7 cellular contexts compared by ENCODE assay signal in the genomic region with DNA sequence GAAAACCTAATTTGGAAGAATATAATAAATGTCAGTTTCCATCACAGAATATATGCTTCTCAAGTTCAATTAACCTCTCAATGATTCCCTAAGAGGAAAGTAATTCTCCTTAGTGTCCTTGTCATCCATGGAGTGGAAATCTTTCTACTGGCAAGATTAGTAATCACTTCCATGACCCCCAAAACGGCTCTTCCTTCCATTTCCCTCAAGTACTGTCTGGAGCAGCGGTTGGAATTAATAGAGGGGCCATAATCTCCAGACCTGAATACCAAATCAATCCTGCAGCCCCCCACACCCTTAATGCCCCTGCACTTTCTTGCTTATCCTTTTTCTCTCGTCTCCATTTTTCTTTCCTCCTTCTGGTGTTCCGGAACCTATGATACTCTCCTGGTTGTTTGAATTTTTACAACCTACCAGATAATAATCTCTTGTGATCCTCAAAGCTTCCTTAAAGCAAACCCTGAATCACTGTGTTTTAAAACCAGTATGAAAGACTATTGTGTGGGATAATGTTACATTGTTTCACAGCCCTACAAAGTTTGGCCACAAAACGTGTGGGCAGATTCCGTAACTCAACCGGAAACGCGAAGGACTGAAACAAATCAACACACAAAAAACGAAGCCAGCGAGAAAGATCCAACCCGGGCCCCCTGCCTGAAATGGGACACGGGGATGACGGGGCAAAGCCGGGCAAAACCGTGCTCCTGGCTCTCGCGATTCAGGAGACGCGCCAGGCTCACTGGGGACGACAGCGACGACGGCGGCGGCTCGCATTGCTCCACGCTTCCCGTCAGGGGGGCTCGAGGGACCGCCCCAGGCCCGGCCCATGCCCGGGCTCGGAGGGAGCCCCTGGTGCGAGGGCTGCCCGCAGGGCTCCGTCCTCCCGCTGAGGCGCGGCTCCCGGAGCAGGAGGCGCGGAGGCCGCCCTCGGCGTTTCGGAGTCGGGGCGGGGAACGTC. TPM values are rescaled to one million over a fixed set of nuclear protein-coding genes. Genes with fewer than 3 reads are reported as not detected.
DNase-seq lines count a peak whose midpoint lies in the region; ATAC-seq, FAIRE-seq and TF ChIP-seq lines count a peak whose summit lies in the region.
"Not testable (repeated sequence)": the region's sequence is repeated elsewhere in the genome, so short reads cannot be mapped to it uniquely, and the experiment has no call there.

No MANE protein-coding gene starts in this region.

- H3K9me1 ChIP-seq in keratinocyte (ENCODE audit: control insufficient read depth, extremely low read depth, insufficient read depth, low read length), result not testable (repeated sequence)

- not testable (repeated sequence) for H4K20me1 ChIP-seq in keratinocyte (ENCODE audit: control insufficient read depth, extremely low read depth, insufficient read depth, low read length)

- not testable (repeated sequence) for H3K9me3 ChIP-seq in keratinocyte (ENCODE audit: control insufficient read depth, low read depth, low read length)

- peak overlapping the region; percentile 65 for H2AFZ ChIP-seq in keratinocyte (ENCODE audit: control insufficient read depth, low read length)

- H3K4me1 ChIP-seq in keratinocyte (ENCODE audit: control insufficient read depth, extremely low read depth, insufficient read depth, low read length), result not testable (repeated sequence)

- dilution Hi-C loops in keratinocyte (cut with MboI; ENCODE audit: extremely low pct_ligation_motif_present, low sequenced_read_pairs), result not testable (repeated sequence)

- not testable (repeated sequence) for H3K36me3 ChIP-seq in keratinocyte (ENCODE audit: control insufficient read depth in 2 of 2, extremely low read depth in 1 of 2, insufficient read depth in 2 of 2, low read length in 2 of 2)

- H3K9ac ChIP-seq in keratinocyte (ENCODE audit: control insufficient read depth, extremely low read depth, insufficient read depth, low read length), result peak overlapping the region; percentile 87

- not testable (repeated sequence) for FAIRE-seq in keratinocyte (lab: Jason Lieb, UNC)

- ATAC-seq in GM18858 (IDR thresholded peaks at IDR 0.05; ENCODE audit: unreplicated experiment), result peak; percentile 30
- peak; percentile 41 for ATAC-seq in HG02943 (IDR thresholded peaks at IDR 0.05; ENCODE audit: low read depth, unreplicated experiment)

- peak overlapping the region; percentile 73 to 87 for H3K27ac ChIP-seq in coronary artery
- H3K27ac ChIP-seq in keratinocyte (ENCODE audit: control insufficient read depth, insufficient read depth, low read length), result peak overlapping the region; percentile 85

- H3K4me2 ChIP-seq in keratinocyte (ENCODE audit: control insufficient read depth, extremely low read depth, insufficient read depth, low read depth, low read length), result peak overlapping the region; percentile 84

- TF ChIP-seq CTCF in coronary artery (IDR thresholded peaks at IDR 0.05); keratinocyte (optimal IDR thresholded peaks at IDR 0.05 in 1 of 3, IDR thresholded peaks at IDR 0.05 in 1 of 3, conservative IDR thresholded peaks at IDR 0.05 in 1 of 3; ENCODE audit: extremely low read depth in 1 of 3, insufficient read depth in 2 of 3, low read length in 3 of 3): not testable (repeated sequence)

- DNase-seq in NCI-H2171 treated with DMSO at 0.1 percent for 48 hours (lab: John Stamatoyannopoulos, UW), result peak; percentile 17
- peak; percentile 67 to 75 for DNase-seq in activated CD4-positive, alpha-beta T cell treated with anti-CD3 and anti-CD28 coated beads, Interleukin-2, amount 50 U/mL, for 48 hours
- DNase-seq in coronary artery (ENCODE audit: low spot score), result peak; percentile 84
- not testable (repeated sequence) for DNase-seq in keratinocyte (ENCODE audit: low read depth, low spot score); skeletal muscle cell (ENCODE audit: low read depth)

- peak overlapping the region; percentile 82 for H3K4me3 ChIP-seq in coronary artery
- peak overlapping the region; percentile 72 to 83 (median 82) for H3K4me3 ChIP-seq in keratinocyte (ENCODE audit: control insufficient read depth in 2 of 3, extremely low read depth in 1 of 3, insufficient read depth in 2 of 3, low read depth in 1 of 3, low read length in 3 of 3)
- H3K4me3 ChIP-seq in skeletal muscle cell (ENCODE audit: low read depth, low read length), result peak overlapping the region; percentile 66

- H3K79me2 ChIP-seq in keratinocyte (ENCODE audit: control insufficient read depth, insufficient read depth, low read length), result peaks cover 30% of the 10 kb centered on the region

- not testable (repeated sequence) for H3K27me3 ChIP-seq in keratinocyte (ENCODE audit: control insufficient read depth, extremely low read depth, insufficient read depth, low read length)

RNA-seq across cellular contexts. Expression of gene FANK1, which starts 1.0 kb away (rescaled TPM):
- 7.3 to 14.8 TPM (median 13.4 TPM) in 3 replicates for polyA plus RNA-seq in keratinocyte
- polyA plus RNA-seq in keratinocyte (2011; ENCODE audit: low read depth), result 10.9 TPM
- 12.1 and 14.5 TPM in 2 replicates for polyA plus RNA-seq in keratinocyte (2011; cell fraction: cytosol; rRNA removed)
- polyA plus RNA-seq in keratinocyte (2011; cell fraction: nucleus; rRNA removed), result 26.8 and 29.6 TPM in 2 replicates
- polyA plus RNA-seq in keratinocyte (2012; ENCODE audit: low replicate concordance), result 5.7 and 9.0 TPM in 2 replicates
- 1.4 to 16.5 TPM (median 7.6 TPM) in 3 replicates for polyA minus RNA-seq in keratinocyte
- 2.7 TPM for polyA minus RNA-seq in keratinocyte (2011; cell fraction: cytosol; rRNA and poly(A)+ RNA removed)
- 5.3 and 18.5 TPM in 2 replicates for polyA minus RNA-seq in keratinocyte (2011; cell fraction: nucleus; rRNA and poly(A)+ RNA removed)

RNA-seq across cellular contexts. Expression of gene DHX32, which starts 14.3 kb away (rescaled TPM):
- polyA plus RNA-seq in keratinocyte, result 37.8 to 48.3 TPM (median 46.7 TPM) in 3 replicates
- 50.1 TPM for polyA plus RNA-seq in keratinocyte (2011; ENCODE audit: low read depth)
- polyA plus RNA-seq in keratinocyte (2011; cell fraction: cytosol; rRNA removed), result 27.1 and 51.3 TPM in 2 replicates
- 51.3 and 53.9 TPM in 2 replicates for polyA plus RNA-seq in keratinocyte (2011; cell fraction: nucleus; rRNA removed)
- polyA plus RNA-seq in keratinocyte (2012; ENCODE audit: low replicate concordance), result 27.2 and 35.4 TPM in 2 replicates
- polyA minus RNA-seq in keratinocyte, result 10.7 to 64.3 TPM (median 49.7 TPM) in 3 replicates
- 40.1 TPM for polyA minus RNA-seq in keratinocyte (2011; cell fraction: cytosol; rRNA and poly(A)+ RNA removed)
- 24.5 and 46.8 TPM in 2 replicates for polyA minus RNA-seq in keratinocyte (2011; cell fraction: nucleus; rRNA and poly(A)+ RNA removed)
